In genomic region chr13:29613101-29613500, GRCh38 we compare ENCODE assay signal across 29 cellular contexts. TPM values are rescaled to one million over a fixed set of nuclear protein-coding genes. Genes with fewer than 3 reads are reported as not detected.
DNase-seq lines count a peak whose midpoint lies in the region; ATAC-seq lines count a peak whose summit lies in the region.
"Had no signal": no experiment of that assay in that cellular context is flagged by ENCODE, and none has a peak within 500 bp of the region (broad histone marks: within the 10 kb centered on the region; RNA-seq: fewer than 3 reads in every experiment).

No MANE protein-coding gene starts in this region.

- no peaks in the 10 kb centered on the region for H3K79me1 ChIP-seq in trophoblast cell (ENCODE audit: low read length)

- H2BK120ac ChIP-seq in trophoblast cell (ENCODE audit: insufficient read depth, low read length, poor library complexity), result no peak overlapping the region

- H3K36me3 Mint-ChIP-seq in activated T-helper 17 cell treated with anti-CD3 and anti-CD28 coated beads, Interleukin-2, amount 50 U/mL, for 72 hours (ENCODE audit: low read depth), result no peaks in the 10 kb centered on the region
- H3K36me3 Mint-ChIP-seq: CD14-positive monocyte; CD4-positive, CD25-positive, alpha-beta regulatory T cell; CD8-positive, alpha-beta memory T cell; CD8-positive, alpha-beta T cell had no signal

- peak; percentile 51 to 87 for DNase-seq in trophoblast cell
- DNase-seq: 8988T; ACHN; AML-193; BE2C; C1 segment of cervical spinal cord; Caco-2; Calu3; CD4-positive, alpha-beta memory T cell; CD4-positive, alpha-beta T cell; CD4-positive, CD25-positive, alpha-beta regulatory T cell; CD8-positive, alpha-beta memory T cell; CD8-positive, alpha-beta T cell; COR-L47; DMS 273 treated with DMSO at 0.1 percent for 48 hours; DMS153; DMS53; DMS79; DMS79 treated with DMSO at 0.1 percent for 48 hours; DND-41; EL had no signal

- H3K4me2 ChIP-seq in trophoblast cell (ENCODE audit: low read length), result no peak overlapping the region
- H3K4me2 ChIP-seq: A549; BLaER1; BLaER1 treated with 17β-estradiol and CSF1 and Interleukin-3, amounts not matched to agents 10 nM and 100 nM had no signal

- peaks cover 55% of the 10 kb centered on the region for H3K27me3 Mint-ChIP-seq in activated T-helper 17 cell treated with anti-CD3 and anti-CD28 coated beads, Interleukin-2, amount 50 U/mL, for 72 hours

- no peak overlapping the region for H3K14ac ChIP-seq in trophoblast cell (ENCODE audit: low read length)

- no peak overlapping the region for H3K9ac ChIP-seq in trophoblast cell (ENCODE audit: low read length)
- H3K9ac ChIP-seq: BLaER1; BLaER1 treated with 17β-estradiol and CSF1 and Interleukin-3, amounts not matched to agents 10 nM and 100 nM had no signal

- no peak overlapping the region for H3K27ac ChIP-seq in trophoblast cell (ENCODE audit: low read depth, low read length)
- H3K27ac ChIP-seq: 22Rv1; A549; BLaER1; BLaER1 treated with 17β-estradiol and CSF1 and Interleukin-3, amounts not matched to agents 10 nM and 100 nM; C4-2B had no signal

- H3K4me3 Mint-ChIP-seq in activated T-helper 17 cell treated with anti-CD3 and anti-CD28 coated beads, Interleukin-2, amount 50 U/mL, for 72 hours, result no peak overlapping the region
- H3K4me3 Mint-ChIP-seq: B cell; CD4-positive, alpha-beta memory T cell; CD4-positive, alpha-beta T cell; CD4-positive, CD25-positive, alpha-beta regulatory T cell; CD8-positive, alpha-beta memory T cell; CD8-positive, alpha-beta T cell had no signal

- no peak overlapping the region for H4K12ac ChIP-seq in trophoblast cell (ENCODE audit: low read depth, low read length)

- no peak overlapping the region for H2AFZ ChIP-seq in trophoblast cell (ENCODE audit: insufficient read depth, low read length, poor library complexity)

- no peak overlapping the region for H4K8ac ChIP-seq in trophoblast cell (ENCODE audit: low read depth, low read length)

- H3K4me3 ChIP-seq in trophoblast cell (ENCODE audit: low read depth, low read length), result no peak overlapping the region
- H3K4me3 ChIP-seq: A549; BLaER1; BLaER1 treated with 17β-estradiol and CSF1 and Interleukin-3, amounts not matched to agents 10 nM and 100 nM had no signal

- H3K9me3 ChIP-seq in trophoblast cell (ENCODE audit: insufficient read depth, low read depth, low read length), result no peaks in the 10 kb centered on the region
- H3K9me3 ChIP-seq: A549, BE2C, BLaER1 had no signal

- H2AK5ac ChIP-seq in trophoblast cell (ENCODE audit: low read length), result no peak overlapping the region

- no peaks in the 10 kb centered on the region for H3K36me3 ChIP-seq in trophoblast cell (ENCODE audit: control insufficient read depth in 1 of 2, insufficient read depth in 2 of 2, low read length in 2 of 2)
- H3K36me3 ChIP-seq: BE2C; BLaER1; BLaER1 treated with 17β-estradiol and CSF1 and Interleukin-3, amounts not matched to agents 10 nM and 100 nM had no signal

- H2BK5ac ChIP-seq in trophoblast cell (ENCODE audit: low read depth, low read length, poor library complexity), result no peak overlapping the region

- no CpG with 5 or more reads among the region's 3 CpGs for WGBS in trophoblast cell (ENCODE audit: extremely low coverage, insufficient coverage, insufficient read length)

- no peak overlapping the region for H3K4ac ChIP-seq in trophoblast cell (ENCODE audit: low read depth, low read length)

- no peak overlapping the region for H3K27ac Mint-ChIP-seq in activated T-helper 17 cell treated with anti-CD3 and anti-CD28 coated beads, Interleukin-2, amount 50 U/mL, for 72 hours
- H3K27ac Mint-ChIP-seq: B cell; CD14-positive monocyte; CD4-positive, alpha-beta memory T cell; CD4-positive, alpha-beta T cell; CD4-positive, CD25-positive, alpha-beta regulatory T cell; CD8-positive, alpha-beta memory T cell; CD8-positive, alpha-beta T cell had no signal

- no peaks in the 10 kb centered on the region for H3K4me1 Mint-ChIP-seq in activated T-helper 17 cell treated with anti-CD3 and anti-CD28 coated beads, Interleukin-2, amount 50 U/mL, for 72 hours
- H3K4me1 Mint-ChIP-seq: B cell; CD14-positive monocyte; CD4-positive, alpha-beta memory T cell; CD4-positive, CD25-positive, alpha-beta regulatory T cell; CD8-positive, alpha-beta memory T cell had no signal

- no peak overlapping the region for H3K23ac ChIP-seq in trophoblast cell (ENCODE audit: low read length)

- no peaks in the 10 kb centered on the region for H3K4me1 ChIP-seq in trophoblast cell (ENCODE audit: control insufficient read depth in 1 of 2, insufficient read depth in 2 of 2, low read length in 2 of 2)
- H3K4me1 ChIP-seq: A549; BE2C; BLaER1; BLaER1 treated with 17β-estradiol and CSF1 and Interleukin-3, amounts not matched to agents 10 nM and 100 nM; Caco-2 had no signal

- H4K91ac ChIP-seq in trophoblast cell (ENCODE audit: low read depth, low read length), result no peak overlapping the region

- ATAC-seq in activated T-helper 17 cell treated with anti-CD3 and anti-CD28 coated beads, Interleukin-2, amount 50 U/mL, for 72 hours (replicated peaks), result no peak
- ATAC-seq: A549; CD8-positive, alpha-beta T cell had no signal

- H3K18ac ChIP-seq in trophoblast cell (ENCODE audit: low read length), result no peak overlapping the region

- no peaks in the 10 kb centered on the region for H3K27me3 ChIP-seq in trophoblast cell (ENCODE audit: insufficient read depth, low read length)
- H3K27me3 ChIP-seq: BLaER1; BLaER1 treated with 17β-estradiol and CSF1 and Interleukin-3, amounts not matched to agents 10 nM and 100 nM had no signal

- H3K79me2 ChIP-seq in trophoblast cell (ENCODE audit: control insufficient read depth, insufficient read depth, low read length, poor library complexity), result no peaks in the 10 kb centered on the region

- H3K9me3 Mint-ChIP-seq in activated T-helper 17 cell treated with anti-CD3 and anti-CD28 coated beads, Interleukin-2, amount 50 U/mL, for 72 hours, result no peaks in the 10 kb centered on the region

- no peak overlapping the region for H2BK12ac ChIP-seq in trophoblast cell (ENCODE audit: low read length)

RNA-seq across cellular contexts. Expression of gene SLC7A1, which starts 17.6 kb away (rescaled TPM):
- polyA plus RNA-seq in trophoblast cell (2013), result 42.5 and 45.6 TPM in 2 replicates
- total RNA-seq in activated T-helper 17 cell treated with anti-CD3 and anti-CD28 coated beads, Interleukin-2, amount 50 U/mL, for 72 hours, result 100 to 1,000 TPM in 1 of 2 donors, 10 to 100 TPM in 1; 60.1 to 114 TPM
